13 cellular contexts compared by ENCODE assay signal in the genomic region with DNA sequence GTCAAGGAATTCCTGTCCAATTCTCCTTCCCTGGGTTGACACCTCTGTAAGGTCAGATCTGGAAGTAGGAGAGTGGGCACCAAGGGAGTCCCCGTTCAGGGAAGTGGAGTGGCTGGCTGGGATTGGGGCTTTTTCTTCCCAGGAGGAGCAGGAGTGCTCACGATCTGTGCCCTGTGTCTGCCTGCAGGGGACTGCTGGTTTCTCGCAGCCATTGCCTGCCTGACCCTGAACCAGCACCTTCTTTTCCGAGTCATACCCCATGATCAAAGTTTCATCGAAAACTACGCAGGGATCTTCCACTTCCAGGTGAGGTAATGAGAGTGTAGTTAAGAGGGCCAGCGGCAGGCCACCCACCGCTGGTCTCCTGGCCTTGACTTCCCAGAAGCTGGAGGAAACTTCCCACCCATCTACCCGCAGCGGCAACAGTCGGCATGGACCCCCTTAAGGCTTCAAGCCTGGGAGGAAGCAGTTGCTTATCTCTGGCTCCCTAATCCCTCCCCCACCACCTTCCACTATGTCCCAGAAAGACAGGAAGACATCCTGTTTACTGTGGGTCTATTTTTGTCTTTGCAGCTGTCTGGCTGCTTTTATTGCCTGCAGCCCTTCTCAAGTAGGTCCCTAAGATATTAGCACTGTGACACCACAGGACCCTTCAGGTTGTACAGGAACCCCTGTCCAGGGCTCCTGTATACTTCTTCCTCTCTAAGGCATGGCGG. TPM values are rescaled to one million over a fixed set of nuclear protein-coding genes. Genes with fewer than 3 reads are reported as not detected.
DNase-seq lines count a peak whose midpoint lies in the region; ATAC-seq and TF ChIP-seq lines count a peak whose summit lies in the region.
"Had no signal": no experiment of that assay in that cellular context is flagged by ENCODE, and none has a peak within 500 bp of the region (broad histone marks: within the 10 kb centered on the region; RNA-seq: fewer than 3 reads in every experiment).

No MANE protein-coding gene starts in this region.

- no peak overlapping the region for H3K4me3 ChIP-seq in HEK293 (ENCODE audit: low read depth, low read length)
- no peak overlapping the region for H3K4me3 ChIP-seq in dorsolateral prefrontal cortex
- no peak overlapping the region for H3K4me3 ChIP-seq in mesodermal cell (ENCODE audit: extremely low read depth, insufficient read depth, low read length, poor library complexity, severe bottlenecking)
- H3K4me3 ChIP-seq: left lung, stomach had no signal

- ATAC-seq in HG03469 (IDR thresholded peaks at IDR 0.05; ENCODE audit: unreplicated experiment), result no peak

- 69 to 74% methylated on average over 7 to 8 of the region's 12 CpGs for WGBS in mesodermal cell (ENCODE audit: insufficient coverage in 2 of 2), 2 experiments

- POLR2A ChIA-PET in HEK293 (lab: Yijun Ruan, JAX), result interaction anchor here (0.8 kb wide), 1 partner anchor 113 kb away, joined by 5 read pairs; a partner anchor contains a TSS

- H3K9me3 ChIP-seq in HEK293 (ENCODE audit: control insufficient read depth, insufficient read depth, low read depth, low read length), result no peaks in the 10 kb centered on the region
- no peaks in the 10 kb centered on the region for H3K9me3 ChIP-seq in mesodermal cell (ENCODE audit: control insufficient read depth, low read length)
- H3K9me3 ChIP-seq: left lung, stomach had no signal

- H3K27me3 ChIP-seq in dorsolateral prefrontal cortex, result no peaks in the 10 kb centered on the region
- H3K27me3 ChIP-seq: left lung, stomach had no signal

- peak; percentile 9 for DNase-seq in AG20443 (ENCODE audit: low spot score)
- no peak for DNase-seq in dorsolateral prefrontal cortex
- no peak for DNase-seq in CD1c-positive myeloid dendritic cell (ENCODE audit: extremely low spot score)
- no peak for DNase-seq in activated CD4-positive, alpha-beta T cell treated with anti-CD3 and anti-CD28 coated beads, Interleukin-2, amount 50 U/mL, for 4 hours
- no peak for DNase-seq in HuH-7.5 (ENCODE audit: low spot score)
- DNase-seq: activated gamma-delta T cell; CD4-positive, alpha-beta T cell; left lung had no signal

- no peaks in the 10 kb centered on the region for H3K4me1 ChIP-seq in HEK293 (ENCODE audit: control insufficient read depth, insufficient read depth, low read length)
- peaks cover 13% of the 10 kb centered on the region for H3K4me1 ChIP-seq in mesodermal cell (ENCODE audit: control insufficient read depth, insufficient read depth, low read length, poor library complexity, severe bottlenecking)
- H3K4me1 ChIP-seq: stomach had no signal

- intact Hi-C loops in dorsolateral prefrontal cortex (cut with DNase I), result loop anchor here in 1 of 2 donors (10.0 kb wide), 1 partner anchor 161 kb away; no protein-coding TSS in a partner anchor

- TF ChIP-seq CTCF in HEK293 (tag by site-specific recombination; IDR thresholded peaks at IDR 0.05) (no peak), dorsolateral prefrontal cortex (IDR thresholded peaks at IDR 0.05 in 54 of 56, conservative IDR thresholded peaks at IDR 0.05 in 2 of 56; ENCODE audit: low read depth in 1 of 56, partially characterized antibody in 56 of 56) (no peak)

- H3K27ac ChIP-seq in HEK293 (ENCODE audit: extremely low read depth, low read depth, low read length), result no peak overlapping the region
- peak overlapping the region in 45 of 59 donors; percentile 8 to 85 (median 60) for H3K27ac ChIP-seq in dorsolateral prefrontal cortex
- peak overlapping the region; percentile 30 for H3K27ac ChIP-seq in mesodermal cell (ENCODE audit: low read depth, low read length, severe bottlenecking)
- H3K27ac ChIP-seq: stomach had no signal

- no peaks in the 10 kb centered on the region for H3K36me3 ChIP-seq in HEK293 (ENCODE audit: control insufficient read depth in 2 of 2, insufficient read depth in 1 of 2, low read length in 2 of 2)
- H3K36me3 ChIP-seq in mesodermal cell (ENCODE audit: control insufficient read depth, insufficient read depth, low read length), result no peaks in the 10 kb centered on the region

- CTCF ChIA-PET in HEK293 (lab: Yijun Ruan, JAX), result interaction anchor here (0.7 to 1.6 kb wide), 9 partner anchors 10 to 319 kb away, joined by 3 to 12 read pairs (median 4); no protein-coding TSS in a partner anchor

TF ChIP-seq in HEK293, 187 proteins besides CTCF, POLR2A, EP300 and RAD21:
- no peak for TF ChIP-seq ZBTB1 (tag by site-specific recombination; IDR thresholded peaks at IDR 0.05)
- TF ChIP-seq ZNF654 (tag by site-specific recombination; IDR thresholded peaks at IDR 0.05; ENCODE audit: low read depth), result no peak
- no peak for TF ChIP-seq ZNF610 (tag by site-specific recombination; IDR thresholded peaks at IDR 0.05; ENCODE audit: borderline replicate concordance)
- TF ChIP-seq SCRT2 (tag by site-specific recombination; IDR thresholded peaks at IDR 0.05), result 0 out of 2 replicates have a peak, but pooled peaks have one; percentile 27

RNA-seq across cellular contexts. Expression of a gene that starts 26.8 kb away (rescaled TPM):
- total RNA-seq in dorsolateral prefrontal cortex, result 100 to 1,000 TPM in 52 of 120 experiments, 10 to 100 TPM in 68; 15.4 to 472 (median 94.6) TPM
- 3.1 TPM for polyA plus RNA-seq in mesodermal cell (2013, experiment 1 of 2)
- polyA plus RNA-seq in mesodermal cell (2013, experiment 2 of 2), result 2.3 TPM
- total RNA-seq: HT-29 had no signal
